9 cellular contexts compared by ENCODE assay signal in the genomic region with DNA sequence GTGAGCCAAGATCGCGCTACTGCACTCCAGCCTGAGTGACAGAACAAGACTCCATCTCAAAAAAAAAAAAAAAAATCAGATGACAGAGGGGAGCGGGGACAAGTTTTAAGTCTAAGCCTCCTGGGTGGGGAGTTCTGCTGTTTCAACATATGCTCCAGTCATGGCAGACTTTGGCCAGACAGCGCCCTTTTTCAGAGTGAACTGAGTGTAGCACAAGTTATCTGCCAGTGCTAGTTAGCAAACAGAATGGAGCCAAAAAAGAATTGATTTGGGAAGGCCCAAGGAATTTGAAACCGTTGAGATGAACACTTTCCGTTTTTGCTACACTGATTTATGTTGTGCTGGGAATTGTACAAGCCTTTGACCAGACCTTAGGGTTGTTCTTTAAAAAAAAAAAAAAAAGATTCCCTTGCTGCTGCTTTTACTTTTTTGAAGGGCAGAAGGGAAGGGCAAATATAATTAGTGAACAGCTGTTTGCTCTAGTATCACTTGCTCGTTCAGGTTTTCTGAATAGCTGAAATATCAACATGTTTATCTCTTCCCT. TPM values are rescaled to one million over a fixed set of nuclear protein-coding genes. Genes with fewer than 3 reads are reported as not detected.
A peak's percentile ranks its signal among the peaks of the same experiment; 100 is the strongest.
DNase-seq lines count a peak whose midpoint lies in the region; ATAC-seq and TF ChIP-seq lines count a peak whose summit lies in the region.
"Had no signal": no experiment of that assay in that cellular context is flagged by ENCODE, and none has a peak within 500 bp of the region (broad histone marks: within the 10 kb centered on the region; RNA-seq: fewer than 3 reads in every experiment).

No MANE protein-coding gene starts in this region.

- no peak overlapping the region for H3K9ac ChIP-seq in SK-N-MC (ENCODE audit: insufficient read length)

- POLR2A ChIA-PET in HEK293 (lab: Yijun Ruan, JAX) = interaction anchor here (0.6 to 1.7 kb wide), 4 partner anchors 30 to 773 kb away, joined by 3 to 6 read pairs (median 4); no protein-coding TSS in a partner anchor

- CTCF ChIA-PET in HEK293 (lab: Yijun Ruan, JAX) = interaction anchor here (0.5 to 1.9 kb wide), 6 partner anchors 19 to 416 kb away, joined by 3 to 5 read pairs (median 4); a partner anchor contains a TSS

- no peak for DNase-seq in SK-N-MC (ENCODE audit: low read depth, low spot score)
- no peak for DNase-seq in glutamatergic neuron
- no peak for DNase-seq in sciatic nerve (ENCODE audit: low spot score)
- DNase-seq in DMS53 (lab: John Stamatoyannopoulos, UW) = no peak
- no peak for DNase-seq in central memory CD4-positive, alpha-beta T cell
- DNase-seq in stimulated activated naive CD8-positive, alpha-beta T cell treated with anti-CD3 and anti-CD28 coated beads, Interleukin-15, amount 100 ng/mL, for 72 hours = no peak

- TF ChIP-seq CTCF in HEK293 (tag by site-specific recombination; IDR thresholded peaks at IDR 0.05) (0 out of 2 replicates have a peak, but pooled peaks have one; percentile 6), glutamatergic neuron (IDR thresholded peaks at IDR 0.05; ENCODE audit: partially characterized antibody, unreplicated experiment) (no peak)

- H3K36me3 ChIP-seq in HEK293 (ENCODE audit: control insufficient read depth in 2 of 2, insufficient read depth in 1 of 2, low read length in 2 of 2) = peaks cover 10 to 32% of the 10 kb centered on the region in 2 experiments
- H3K36me3 ChIP-seq in SK-N-MC (ENCODE audit: insufficient read depth, low read length) = peaks cover 11% of the 10 kb centered on the region

- intact Hi-C loops in sciatic nerve (cut with DNase I) = no loop called here

- peaks cover 83% of the 10 kb centered on the region for H3K4me1 ChIP-seq in HEK293 (ENCODE audit: control insufficient read depth, insufficient read depth, low read length)

- peaks cover 36% of the 10 kb centered on the region for H3K9me3 Mint-ChIP-seq in glutamatergic neuron (ENCODE audit: unreplicated experiment)
- no peaks in the 10 kb centered on the region for H3K9me3 Mint-ChIP-seq in stimulated activated naive CD8-positive, alpha-beta T cell treated with anti-CD3 and anti-CD28 coated beads, Interleukin-15, amount 100 ng/mL, for 72 hours
- H3K9me3 Mint-ChIP-seq: T-helper 1 cell treated with Interleukin-12 subunit alpha and Interleukin-12 subunit beta and Interleukin-4 antibody, amounts not matched to agents 30 μg/mL and 1 μg/mL, for 36 hours had no signal

- H3K36me3 Mint-ChIP-seq in glutamatergic neuron (ENCODE audit: unreplicated experiment) = peaks cover 4% of the 10 kb centered on the region

- peaks cover 2% of the 10 kb centered on the region for H3K9me3 ChIP-seq in HEK293 (ENCODE audit: control insufficient read depth, insufficient read depth, low read depth, low read length)
- H3K9me3 ChIP-seq in SK-N-MC (ENCODE audit: low read depth, low read length) = no peaks in the 10 kb centered on the region

- ATAC-seq in sciatic nerve (peak; percentile 11), GM21619 (IDR thresholded peaks at IDR 0.05; ENCODE audit: unreplicated experiment) (no peak)
- ATAC-seq in stimulated activated naive CD8-positive, alpha-beta T cell treated with anti-CD3 and anti-CD28 coated beads, Interleukin-15, amount 100 ng/mL, for 72 hours = no peak

- H3K27ac Mint-ChIP-seq in glutamatergic neuron (ENCODE audit: unreplicated experiment) = peak overlapping the region; percentile 98
- H3K27ac Mint-ChIP-seq in stimulated activated naive CD8-positive, alpha-beta T cell treated with anti-CD3 and anti-CD28 coated beads, Interleukin-15, amount 100 ng/mL, for 72 hours = no peak overlapping the region

- peaks cover 21% of the 10 kb centered on the region for H3K27me3 Mint-ChIP-seq in glutamatergic neuron (ENCODE audit: unreplicated experiment)
- peaks cover 32% of the 10 kb centered on the region for H3K27me3 Mint-ChIP-seq in stimulated activated naive CD8-positive, alpha-beta T cell treated with anti-CD3 and anti-CD28 coated beads, Interleukin-15, amount 100 ng/mL, for 72 hours

- peaks cover 54% of the 10 kb centered on the region for H3K4me1 Mint-ChIP-seq in glutamatergic neuron (ENCODE audit: low read depth, unreplicated experiment)
- H3K4me1 Mint-ChIP-seq in stimulated activated naive CD8-positive, alpha-beta T cell treated with anti-CD3 and anti-CD28 coated beads, Interleukin-15, amount 100 ng/mL, for 72 hours = peaks cover 96% of the 10 kb centered on the region

- H3K4me3 ChIP-seq in HEK293 (ENCODE audit: low read depth, low read length) (no peak overlapping the region), SK-N-MC (no peak overlapping the region)

- peak overlapping the region; percentile 98 for H3K4me3 Mint-ChIP-seq in glutamatergic neuron (ENCODE audit: unreplicated experiment)
- H3K4me3 Mint-ChIP-seq in stimulated activated naive CD8-positive, alpha-beta T cell treated with anti-CD3 and anti-CD28 coated beads, Interleukin-15, amount 100 ng/mL, for 72 hours = no peak overlapping the region
- H3K4me3 Mint-ChIP-seq: T-helper 1 cell treated with Interleukin-12 subunit alpha and Interleukin-12 subunit beta and Interleukin-4 antibody, amounts not matched to agents 30 μg/mL and 1 μg/mL, for 36 hours had no signal

- H3K27ac ChIP-seq in HEK293 (ENCODE audit: extremely low read depth, low read depth, low read length) (peak overlapping the region; percentile 66), SK-N-MC (peak overlapping the region; percentile 55; the same call in 1 of the 2 replicates)

TF ChIP-seq in HEK293, 187 proteins besides CTCF, POLR2A, EP300 and RAD21 (continues in another document):
- TF ChIP-seq ZSCAN30 (tag by site-specific recombination; IDR thresholded peaks at IDR 0.05) (0 out of 2 replicates have a peak, but pooled peaks have one; percentile 19), MZF1 (tag by site-specific recombination; IDR thresholded peaks at IDR 0.05; ENCODE audit: borderline replicate concordance) (peak; percentile 47; the same call in 1 of the 2 replicates), PRDM1 (tag by site-specific recombination; IDR thresholded peaks at IDR 0.05) (peak; percentile 91), ZNF501 (tag by site-specific recombination; IDR thresholded peaks at IDR 0.05) (no peak), ZNF600 (tag by site-specific recombination; IDR thresholded peaks at IDR 0.05) (peak; percentile 13; the same call in 1 of the 2 replicates), ZNF341 (tag by site-specific recombination; IDR thresholded peaks at IDR 0.05; ENCODE audit: low read depth) (no peak), ZNF335 (tag by site-specific recombination; conservative IDR thresholded peaks at IDR 0.05) (peak; percentile 19; the same call in 1 of the 2 replicates)
- TF ChIP-seq, protein P1, sequence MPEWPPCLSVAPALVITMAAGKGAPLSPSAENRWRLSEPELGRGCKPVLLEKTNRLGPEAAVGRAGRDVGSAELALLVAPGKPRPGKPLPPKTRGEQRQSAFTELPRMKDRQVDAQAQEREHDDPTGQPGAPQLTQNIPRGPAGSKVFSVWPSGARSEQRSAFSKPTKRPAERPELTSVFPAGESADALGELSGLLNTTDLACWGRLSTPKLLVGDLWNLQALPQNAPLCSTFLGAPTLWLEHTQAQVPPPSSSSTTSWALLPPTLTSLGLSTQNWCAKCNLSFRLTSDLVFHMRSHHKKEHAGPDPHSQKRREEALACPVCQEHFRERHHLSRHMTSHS (tag by site-specific recombination; IDR thresholded peaks at IDR 0.05) = no peak
- TF ChIP-seq, protein P2, sequence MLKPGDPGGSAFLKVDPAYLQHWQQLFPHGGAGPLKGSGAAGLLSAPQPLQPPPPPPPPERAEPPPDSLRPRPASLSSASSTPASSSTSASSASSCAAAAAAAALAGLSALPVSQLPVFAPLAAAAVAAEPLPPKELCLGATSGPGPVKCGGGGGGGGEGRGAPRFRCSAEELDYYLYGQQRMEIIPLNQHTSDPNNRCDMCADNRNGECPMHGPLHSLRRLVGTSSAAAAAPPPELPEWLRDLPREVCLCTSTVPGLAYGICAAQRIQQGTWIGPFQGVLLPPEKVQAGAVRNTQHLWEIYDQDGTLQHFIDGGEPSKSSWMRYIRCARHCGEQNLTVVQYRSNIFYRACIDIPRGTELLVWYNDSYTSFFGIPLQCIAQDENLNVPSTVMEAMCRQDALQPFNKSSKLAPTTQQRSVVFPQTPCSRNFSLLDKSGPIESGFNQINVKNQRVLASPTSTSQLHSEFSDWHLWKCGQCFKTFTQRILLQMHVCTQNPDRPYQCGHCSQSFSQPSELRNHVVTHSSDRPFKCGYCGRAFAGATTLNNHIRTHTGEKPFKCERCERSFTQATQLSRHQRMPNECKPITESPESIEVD (tag by site-specific recombination; IDR thresholded peaks at IDR 0.05) = peak; percentile 75
- TF ChIP-seq, protein P3, sequence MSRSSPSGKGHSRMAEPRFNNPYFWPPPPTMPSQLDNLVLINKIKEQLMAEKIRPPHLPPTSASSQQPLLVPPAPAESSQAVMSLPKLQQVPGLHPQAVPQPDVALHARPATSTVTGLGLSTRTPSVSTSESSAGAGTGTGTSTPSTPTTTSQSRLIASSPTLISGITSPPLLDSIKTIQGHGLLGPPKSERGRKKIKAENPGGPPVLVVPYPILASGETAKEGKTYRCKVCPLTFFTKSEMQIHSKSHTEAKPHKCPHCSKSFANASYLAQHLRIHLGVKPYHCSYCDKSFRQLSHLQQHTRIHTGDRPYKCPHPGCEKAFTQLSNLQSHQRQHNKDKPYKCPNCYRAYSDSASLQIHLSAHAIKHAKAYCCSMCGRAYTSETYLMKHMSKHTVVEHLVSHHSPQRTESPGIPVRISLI (tag by site-specific recombination; IDR thresholded peaks at IDR 0.05) = peak; percentile 88
- TF ChIP-seq, protein P4, sequence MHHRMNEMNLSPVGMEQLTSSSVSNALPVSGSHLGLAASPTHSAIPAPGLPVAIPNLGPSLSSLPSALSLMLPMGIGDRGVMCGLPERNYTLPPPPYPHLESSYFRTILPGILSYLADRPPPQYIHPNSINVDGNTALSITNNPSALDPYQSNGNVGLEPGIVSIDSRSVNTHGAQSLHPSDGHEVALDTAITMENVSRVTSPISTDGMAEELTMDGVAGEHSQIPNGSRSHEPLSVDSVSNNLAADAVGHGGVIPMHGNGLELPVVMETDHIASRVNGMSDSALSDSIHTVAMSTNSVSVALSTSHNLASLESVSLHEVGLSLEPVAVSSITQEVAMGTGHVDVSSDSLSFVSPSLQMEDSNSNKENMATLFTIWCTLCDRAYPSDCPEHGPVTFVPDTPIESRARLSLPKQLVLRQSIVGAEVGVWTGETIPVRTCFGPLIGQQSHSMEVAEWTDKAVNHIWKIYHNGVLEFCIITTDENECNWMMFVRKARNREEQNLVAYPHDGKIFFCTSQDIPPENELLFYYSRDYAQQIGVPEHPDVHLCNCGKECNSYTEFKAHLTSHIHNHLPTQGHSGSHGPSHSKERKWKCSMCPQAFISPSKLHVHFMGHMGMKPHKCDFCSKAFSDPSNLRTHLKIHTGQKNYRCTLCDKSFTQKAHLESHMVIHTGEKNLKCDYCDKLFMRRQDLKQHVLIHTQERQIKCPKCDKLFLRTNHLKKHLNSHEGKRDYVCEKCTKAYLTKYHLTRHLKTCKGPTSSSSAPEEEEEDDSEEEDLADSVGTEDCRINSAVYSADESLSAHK (tag by site-specific recombination; IDR thresholded peaks at IDR 0.05) = peak; percentile 31; the same call in 1 of the 2 replicates

RNA-seq across cellular contexts. Expression of a gene that starts 5.7 kb away (rescaled TPM):
- total RNA-seq in glutamatergic neuron (ENCODE audit: unreplicated experiment) (975 TPM), sciatic nerve (597 TPM)

RNA-seq across cellular contexts. Expression of a gene that starts 34.1 kb away (rescaled TPM):
- total RNA-seq in glutamatergic neuron (ENCODE audit: unreplicated experiment) (247 TPM), sciatic nerve (168 TPM)

RNA-seq across cellular contexts. Expression of a gene that starts 35.3 kb away (rescaled TPM):
- 6.3 TPM for total RNA-seq in glutamatergic neuron (ENCODE audit: unreplicated experiment)
- 6.2 TPM for total RNA-seq in sciatic nerve
